Comparison of ENCODE assay signal across 8 cellular contexts in the genomic region with DNA sequence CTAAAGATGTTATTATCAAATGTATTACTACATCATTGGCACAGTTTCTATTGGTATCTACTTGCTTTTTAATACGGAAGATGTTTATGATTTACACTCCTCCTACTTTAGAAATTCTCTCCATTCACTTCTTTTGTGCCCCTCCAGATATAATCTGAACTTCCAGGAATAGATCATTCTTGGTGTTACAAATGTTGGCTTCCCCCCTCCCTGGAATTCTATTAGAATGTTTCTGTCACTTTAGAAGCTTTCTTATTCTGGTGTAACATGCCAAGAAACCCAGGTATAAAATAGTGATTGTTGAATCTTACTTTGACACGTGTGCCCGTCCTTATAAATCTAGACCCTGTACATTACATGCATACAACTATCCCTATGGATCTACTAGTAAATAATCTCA. TPM values are rescaled to one million over a fixed set of nuclear protein-coding genes. Genes with fewer than 3 reads are reported as not detected.
A peak's percentile ranks its signal among the peaks of the same experiment; 100 is the strongest.
DNase-seq lines count a peak whose midpoint lies in the region.

No MANE protein-coding gene starts in this region.

- no peak for DNase-seq in T-helper 2 cell treated with Interferon-gamma antibody and Interleukin-4, amounts not matched to agents 5 μg/mL and 100 μg/mL, for 36 hours (ENCODE audit: low spot score)
- no peak for DNase-seq in T-helper 2 cell
- DNase-seq in activated CD4-positive, alpha-beta memory T cell treated with anti-CD3 and anti-CD28 coated beads, Interleukin-2, amount 10 ng/mL, durations not matched to agents 7 days and 5 days = no peak
- DNase-seq in substantia nigra (lab: John Stamatoyannopoulos, UW) = no peak
- DNase-seq in midbrain (lab: John Stamatoyannopoulos, UW) = no peak
- no peak for DNase-seq in C1 segment of cervical spinal cord (lab: John Stamatoyannopoulos, UW)
- no peak for DNase-seq in NCI-H2029 (lab: John Stamatoyannopoulos, UW)

- POLR2A ChIA-PET in activated CD4-positive, alpha-beta memory T cell treated with anti-CD3 and anti-CD28 coated beads, Interleukin-2, amount 10 ng/mL, durations not matched to agents 7 days and 5 days (lab: Charles Lee) = interaction anchor here (0.9 to 1.1 kb wide), 2 partner anchors 54 to 432 kb away, joined by 3 read pairs; no protein-coding TSS in a partner anchor

- no peaks in the 10 kb centered on the region for H3K27me3 Mint-ChIP-seq in T-helper 2 cell treated with Interferon-gamma antibody and Interleukin-4, amounts not matched to agents 5 μg/mL and 100 μg/mL, for 36 hours (ENCODE audit: low read depth)
- no peaks in the 10 kb centered on the region for H3K27me3 Mint-ChIP-seq in activated CD4-positive, alpha-beta memory T cell treated with anti-CD3 and anti-CD28 coated beads, Interleukin-2, amount 10 ng/mL, durations not matched to agents 7 days and 5 days

- peaks cover 8% of the 10 kb centered on the region for H3K36me3 Mint-ChIP-seq in T-helper 2 cell treated with Interferon-gamma antibody and Interleukin-4, amounts not matched to agents 5 μg/mL and 100 μg/mL, for 36 hours (ENCODE audit: low read depth)
- H3K36me3 Mint-ChIP-seq in activated CD4-positive, alpha-beta memory T cell treated with anti-CD3 and anti-CD28 coated beads, Interleukin-2, amount 10 ng/mL, durations not matched to agents 7 days and 5 days (ENCODE audit: low read depth) = peaks cover 6% of the 10 kb centered on the region

- H3K27ac ChIP-seq in substantia nigra (ENCODE audit: low read depth, low read length, poor library complexity, severe bottlenecking) = peak overlapping the region; percentile 98

- CTCF ChIA-PET in activated CD4-positive, alpha-beta memory T cell treated with anti-CD3 and anti-CD28 coated beads, Interleukin-2, amount 10 ng/mL, durations not matched to agents 7 days and 5 days (lab: Charles Lee) = interaction anchor here (1.5 to 2.1 kb wide), 2 partner anchors 42 to 176 kb away, joined by 5 to 6 read pairs; no protein-coding TSS in a partner anchor

- H3K4me3 ChIP-seq in iPS-11a (ENCODE audit: low read depth, low read length) = peak overlapping the region; percentile 96

- H3K9me3 Mint-ChIP-seq in T-helper 2 cell treated with Interferon-gamma antibody and Interleukin-4, amounts not matched to agents 5 μg/mL and 100 μg/mL, for 36 hours = no peaks in the 10 kb centered on the region
- no peaks in the 10 kb centered on the region for H3K9me3 Mint-ChIP-seq in activated CD4-positive, alpha-beta memory T cell treated with anti-CD3 and anti-CD28 coated beads, Interleukin-2, amount 10 ng/mL, durations not matched to agents 7 days and 5 days

- H3K27ac Mint-ChIP-seq in T-helper 2 cell treated with Interferon-gamma antibody and Interleukin-4, amounts not matched to agents 5 μg/mL and 100 μg/mL, for 36 hours = peak overlapping the region; percentile 95
- peak overlapping the region; percentile 88 for H3K27ac Mint-ChIP-seq in activated CD4-positive, alpha-beta memory T cell treated with anti-CD3 and anti-CD28 coated beads, Interleukin-2, amount 10 ng/mL, durations not matched to agents 7 days and 5 days

- H3K4me1 Mint-ChIP-seq in T-helper 2 cell treated with Interferon-gamma antibody and Interleukin-4, amounts not matched to agents 5 μg/mL and 100 μg/mL, for 36 hours (ENCODE audit: low read depth) = peaks cover 18% of the 10 kb centered on the region
- H3K4me1 Mint-ChIP-seq in activated CD4-positive, alpha-beta memory T cell treated with anti-CD3 and anti-CD28 coated beads, Interleukin-2, amount 10 ng/mL, durations not matched to agents 7 days and 5 days = peaks cover 23% of the 10 kb centered on the region

- H3K4me3 Mint-ChIP-seq in T-helper 2 cell treated with Interferon-gamma antibody and Interleukin-4, amounts not matched to agents 5 μg/mL and 100 μg/mL, for 36 hours = peak overlapping the region; percentile 97
- H3K4me3 Mint-ChIP-seq in activated CD4-positive, alpha-beta memory T cell treated with anti-CD3 and anti-CD28 coated beads, Interleukin-2, amount 10 ng/mL, durations not matched to agents 7 days and 5 days = peak overlapping the region; percentile 96

RNA-seq across cellular contexts. Expression of a gene that starts 1.2 kb away (rescaled TPM):
- 10 to 100 TPM; 28.3 to 31.9 TPM for total RNA-seq in activated CD4-positive, alpha-beta memory T cell treated with anti-CD3 and anti-CD28 coated beads, Interleukin-2, amount 10 ng/mL, durations not matched to agents 7 days and 5 days

RNA-seq across cellular contexts. Expression of a gene that starts 51.7 kb away (rescaled TPM):
- 100 to 1,000 TPM; 466 to 472 TPM for total RNA-seq in activated CD4-positive, alpha-beta memory T cell treated with anti-CD3 and anti-CD28 coated beads, Interleukin-2, amount 10 ng/mL, durations not matched to agents 7 days and 5 days
